In the genomic region with DNA sequence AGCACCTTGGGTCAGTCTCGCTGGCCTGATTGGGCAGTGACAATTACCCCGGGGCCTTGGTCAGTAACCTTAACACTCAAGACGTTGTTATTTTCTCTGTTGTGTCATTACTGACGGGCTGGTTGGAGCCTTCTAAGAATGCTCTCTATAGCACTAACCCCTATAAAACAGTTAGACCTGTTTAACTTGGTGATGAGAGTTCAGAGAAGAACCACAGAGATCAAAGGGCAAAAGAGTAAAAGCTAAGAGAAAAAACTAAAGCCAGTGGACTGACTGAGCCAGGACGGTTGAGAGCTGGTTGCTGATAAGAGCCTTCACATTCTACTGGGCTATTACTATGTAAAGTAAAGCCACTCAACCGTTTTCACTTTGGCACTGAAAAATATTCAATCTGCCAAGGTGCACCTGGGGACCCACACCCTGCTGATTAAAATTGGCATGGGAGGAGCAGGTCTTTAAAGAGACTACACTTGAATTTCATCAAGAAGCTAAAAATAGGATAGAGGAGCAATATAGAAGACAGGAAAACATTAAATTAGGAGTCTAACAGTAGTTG, we compare ENCODE assay signal across 10 cellular contexts. TPM values are rescaled to one million over a fixed set of nuclear protein-coding genes. Genes with fewer than 3 reads are reported as not detected.
A peak's percentile ranks its signal among the peaks of the same experiment; 100 is the strongest.
DNase-seq lines count a peak whose midpoint lies in the region; ATAC-seq and TF ChIP-seq lines count a peak whose summit lies in the region.
"Had no signal": no experiment of that assay in that cellular context is flagged by ENCODE, and none has a peak within 500 bp of the region (broad histone marks: within the 10 kb centered on the region; RNA-seq: fewer than 3 reads in every experiment).

No MANE protein-coding gene starts in this region.

- ATAC-seq in upper lobe of right lung (peak; percentile 78), GM21825 (IDR thresholded peaks at IDR 0.05; ENCODE audit: unreplicated experiment) (no peak)

- CTCF ChIA-PET in MCF 10A (lab: Yijun Ruan, JAX): interaction anchor here (1.1 kb wide), 1 partner anchor 36 kb away, joined by 3 read pairs; no protein-coding TSS in a partner anchor

- intact Hi-C loops in MCF 10A (cut with micrococcal nuclease) (no loop called here), breast epithelium (cut with DNase I; ENCODE audit: low total_unique reads) (no loop called here), left ventricle myocardium inferior (cut with micrococcal nuclease) (no loop called here), upper lobe of right lung (cut with DNase I) (no loop called here), head of caudate nucleus (cut with DNase I) (no loop called here)

- no peaks in the 10 kb centered on the region for H3K27me3 Mint-ChIP-seq in MCF 10A (ENCODE audit: insufficient read depth, unreplicated experiment)

- H3K27me3 ChIP-seq in breast epithelium: no peaks in the 10 kb centered on the region
- H3K27me3 ChIP-seq in left ventricle myocardium inferior (ENCODE audit: low read depth): no peaks in the 10 kb centered on the region
- H3K27me3 ChIP-seq in upper lobe of right lung: no peaks in the 10 kb centered on the region

- no peaks in the 10 kb centered on the region for H3K9me3 Mint-ChIP-seq in MCF 10A (ENCODE audit: unreplicated experiment)

- H3K27ac Mint-ChIP-seq in MCF 10A (ENCODE audit: low read depth, unreplicated experiment): peak overlapping the region; percentile 2

- peaks cover 26% of the 10 kb centered on the region for H3K4me1 Mint-ChIP-seq in MCF 10A (ENCODE audit: insufficient read depth, unreplicated experiment)

- H3K9me3 ChIP-seq in breast epithelium: no peaks in the 10 kb centered on the region
- H3K9me3 ChIP-seq in left ventricle myocardium inferior (replicated peaks): no peaks in the 10 kb centered on the region
- H3K9me3 ChIP-seq in upper lobe of right lung: no peaks in the 10 kb centered on the region

- no peaks in the 10 kb centered on the region for H3K36me3 Mint-ChIP-seq in MCF 10A (ENCODE audit: insufficient read depth, unreplicated experiment)

- H3K36me3 ChIP-seq in breast epithelium (no peaks in the 10 kb centered on the region), left ventricle myocardium inferior (no peaks in the 10 kb centered on the region), upper lobe of right lung (no peaks in the 10 kb centered on the region)

- peak overlapping the region; percentile 30 for H3K4me3 Mint-ChIP-seq in MCF 10A (ENCODE audit: unreplicated experiment)

- H3K27ac ChIP-seq in breast epithelium (no peak overlapping the region), left ventricle myocardium inferior (replicated peaks) (peak overlapping the region; percentile 61), upper lobe of right lung (no peak overlapping the region)

- TF ChIP-seq CTCF in MCF 10A (IDR thresholded peaks at IDR 0.05; ENCODE audit: unreplicated experiment) (no peak), breast epithelium (IDR thresholded peaks at IDR 0.05) (no peak), left ventricle myocardium inferior (IDR thresholded peaks at IDR 0.05; ENCODE audit: borderline replicate concordance) (no peak), upper lobe of right lung (IDR thresholded peaks at IDR 0.05) (no peak)

- no TSS peak for BruUV-seq in MCF 10A (replicated peaks; lab: Mats Ljungman, UMichigan)

- TF ChIP-seq POLR2A in breast epithelium (IDR thresholded peaks at IDR 0.05): no peak

- no peaks in the 10 kb centered on the region for H3K4me1 ChIP-seq in breast epithelium
- peaks cover 16% of the 10 kb centered on the region for H3K4me1 ChIP-seq in left ventricle myocardium inferior
- peaks cover 5% of the 10 kb centered on the region for H3K4me1 ChIP-seq in upper lobe of right lung

- POLR2A ChIA-PET in MCF 10A (lab: Yijun Ruan, JAX): interaction anchor here (0.8 to 3.8 kb wide), 11 partner anchors 8 to 33 kb away, joined by 3 to 44 read pairs (median 6); no protein-coding TSS in a partner anchor

- H3K4me3 ChIP-seq in breast epithelium: no peak overlapping the region
- no peak overlapping the region for H3K4me3 ChIP-seq in left ventricle myocardium inferior
- H3K4me3 ChIP-seq in upper lobe of right lung: no peak overlapping the region

- DNase-seq in MCF 10A (ENCODE audit: unreplicated experiment) (no peak), breast epithelium (ENCODE audit: low spot score in 2 of 2) (no peak), NCI-H345 treated with DMSO at 0.1 percent for 48 hours (lab: John Stamatoyannopoulos, UW; ENCODE audit: unreplicated experiment) (peak; percentile 61), left ventricle myocardium inferior (no peak), upper lobe of right lung (no peak), head of caudate nucleus (no peak), T1000 (lab: John Stamatoyannopoulos, UW) (no peak)
- DNase-seq: activated CD4-positive, alpha-beta T cell treated with anti-CD3 and anti-CD28 coated beads, Interleukin-2, amount 50 U/mL, for 48 hours; right cardiac atrium had no signal

RNA-seq across cellular contexts. Expression of gene ITGB1, which starts 13.6 kb away (rescaled TPM):
- total RNA-seq in MCF 10A (2022): 680 and 703 TPM in 2 replicates
- total RNA-seq in breast epithelium: 1,000 to 10,000 TPM in 1 of 3 donors, 100 to 1,000 TPM in 2; 438 to 1,565 (median 480) TPM
- 542 TPM for total RNA-seq in left ventricle myocardium inferior
- 517 TPM for total RNA-seq in upper lobe of right lung
